ENCODE assay signal across 9 cellular contexts in genomic region chr3:187736418-187736871, GRCh38. TPM values are rescaled to one million over a fixed set of nuclear protein-coding genes. Genes with fewer than 3 reads are reported as not detected.
DNase-seq lines count a peak whose midpoint lies in the region; ATAC-seq, FAIRE-seq and TF ChIP-seq lines count a peak whose summit lies in the region.
"Had no signal": no experiment of that assay in that cellular context is flagged by ENCODE, and none has a peak within 500 bp of the region (broad histone marks: within the 10 kb centered on the region; RNA-seq: fewer than 3 reads in every experiment).

No MANE protein-coding gene starts in this region.

- H3K27ac ChIP-seq in ascending aorta: peak overlapping the region; percentile 35 to 99
- H3K27ac ChIP-seq in HepG2 (ENCODE audit: extremely low read length, insufficient read depth, low read length): peak overlapping the region; percentile 27
- peak overlapping the region; percentile 93 to 99 for H3K27ac ChIP-seq in tibial artery
- H3K27ac ChIP-seq: C4-2B had no signal

- POLR2A ChIA-PET in activated CD4-positive, alpha-beta T cell treated with anti-CD3 and anti-CD28 coated beads, Interleukin-2, amount 10 ng/mL, durations not matched to agents 7 days and 5 days (lab: Charles Lee): no interaction called here
- POLR2A ChIA-PET in HepG2 (lab: Yijun Ruan, JAX): interaction anchor here (0.9 to 5.7 kb wide), 5 partner anchors 9 to 422 kb away, joined by 3 to 31 read pairs (median 4); partner anchors contain the start of gene BCL6

- peaks cover 8% of the 10 kb centered on the region for H3K36me3 Mint-ChIP-seq in activated CD4-positive, alpha-beta T cell treated with anti-CD3 and anti-CD28 coated beads, Interleukin-2, amount 10 ng/mL, durations not matched to agents 7 days and 5 days (ENCODE audit: low read depth)

- peak in 1 of 2 experiments; percentile 52; a peak in 1 of 4 replicates for TF ChIP-seq EP300 in HepG2 (IDR thresholded peaks at IDR 0.05; ENCODE audit: low read depth in 2 of 2, low read length in 2 of 2)
- TF ChIP-seq EP300 in HepG2 (CRISPR knock-in tag; IDR thresholded peaks at IDR 0.05; ENCODE audit: borderline replicate concordance): peak; percentile 32; the same call in 1 of the 2 replicates

- in situ Hi-C loops in HepG2 (cut with HindIII; ENCODE audit: extremely low pct_ligation_motif_present, low pct_unique_long_range_greater_than_20kb): loop anchor here (25.0 kb wide), 3 partner anchors 676 to 1001 kb away; no protein-coding TSS in a partner anchor

- TF ChIP-seq POLR2A in HepG2 (IDR thresholded peaks at IDR 0.05; ENCODE audit: insufficient read depth in 1 of 2, low read depth in 2 of 2, low read length in 2 of 2): no peak

- H2AFZ ChIP-seq in HepG2 (ENCODE audit: low read length): no peak overlapping the region

- no peak for TF ChIP-seq CTCF in ascending aorta (IDR thresholded peaks at IDR 0.05)
- no peak for TF ChIP-seq CTCF in HepG2 (CRISPR knock-in tag; IDR thresholded peaks at IDR 0.05)
- no peak for TF ChIP-seq CTCF in tibial artery (IDR thresholded peaks at IDR 0.05)

- H3K4me1 ChIP-seq in ascending aorta: peaks cover 6 to 27% of the 10 kb centered on the region in 2 donors
- peaks cover 57% of the 10 kb centered on the region for H3K4me1 ChIP-seq in HepG2 (ENCODE audit: insufficient read depth, low read length)
- peaks cover 0 to 33% (median 29%) of the 10 kb centered on the region in 4 donors for H3K4me1 ChIP-seq in tibial artery

- CTCF ChIA-PET in activated CD4-positive, alpha-beta T cell treated with anti-CD3 and anti-CD28 coated beads, Interleukin-2, amount 10 ng/mL, durations not matched to agents 7 days and 5 days (lab: Charles Lee): interaction anchor here (1.0 to 9.8 kb wide), 4 partner anchors 11 to 1216 kb away, joined by 4 to 182 read pairs (median 6); no protein-coding TSS in a partner anchor
- CTCF ChIA-PET in HepG2 (lab: Yijun Ruan, JAX; ENCODE audit: low intra/inter-chr PET ratio, low total read pairs): no interaction called here

- H3K4me1 Mint-ChIP-seq in activated CD4-positive, alpha-beta T cell treated with anti-CD3 and anti-CD28 coated beads, Interleukin-2, amount 10 ng/mL, durations not matched to agents 7 days and 5 days: peaks cover 37% of the 10 kb centered on the region

- peak overlapping the region; percentile 34; the same call in 1 of the 2 replicates for H3K4me2 ChIP-seq in HepG2 (ENCODE audit: low read depth, low read length)

- no peak for FAIRE-seq in HepG2 (lab: Jason Lieb, UNC)

- H3K4me3 Mint-ChIP-seq in activated CD4-positive, alpha-beta T cell treated with anti-CD3 and anti-CD28 coated beads, Interleukin-2, amount 10 ng/mL, durations not matched to agents 7 days and 5 days: peak overlapping the region; percentile 97

- intact Hi-C loops in ascending aorta (cut with DNase I): no loop called here
- intact Hi-C loops in HepG2 (cut with micrococcal nuclease; ENCODE audit: unreplicated experiment): loop anchor here (5.0 kb wide), 1 partner anchor 1101 kb away; no protein-coding TSS in a partner anchor
- intact Hi-C loops in tibial artery (cut with DNase I; ENCODE audit: low total_unique reads): no loop called here

- H4K20me1 ChIP-seq in HepG2 (ENCODE audit: insufficient read depth, low read length): peaks cover 85% of the 10 kb centered on the region

- no peak overlapping the region for H3K27ac Mint-ChIP-seq in activated CD4-positive, alpha-beta T cell treated with anti-CD3 and anti-CD28 coated beads, Interleukin-2, amount 10 ng/mL, durations not matched to agents 7 days and 5 days

- H3K9ac ChIP-seq in HepG2 (ENCODE audit: insufficient read depth, low read depth, low read length): no peak overlapping the region

- no peaks in the 10 kb centered on the region for H3K27me3 Mint-ChIP-seq in activated CD4-positive, alpha-beta T cell treated with anti-CD3 and anti-CD28 coated beads, Interleukin-2, amount 10 ng/mL, durations not matched to agents 7 days and 5 days

- no peak; the same call in 2 of the 3 replicates for ATAC-seq in HepG2
- no peak for ATAC-seq in GM21390 (IDR thresholded peaks at IDR 0.05; ENCODE audit: unreplicated experiment)
- ATAC-seq in GM21786 (IDR thresholded peaks at IDR 0.05; ENCODE audit: unreplicated experiment): no peak

- no peaks in the 10 kb centered on the region for H3K9me3 Mint-ChIP-seq in activated CD4-positive, alpha-beta T cell treated with anti-CD3 and anti-CD28 coated beads, Interleukin-2, amount 10 ng/mL, durations not matched to agents 7 days and 5 days

- DNase-seq in activated CD4-positive, alpha-beta T cell treated with anti-CD3 and anti-CD28 coated beads, Interleukin-2, amount 10 ng/mL, durations not matched to agents 7 days and 5 days: no peak
- DNase-seq in activated CD4-positive, alpha-beta T cell treated with anti-CD3 and anti-CD28 coated beads, Interleukin-2, amount 50 U/mL, for 48 hours: no peak
- DNase-seq in ascending aorta (ENCODE audit: low spot score in 2 of 2): peak in 1 of 2 donors; percentile 74
- no peak for DNase-seq in HepG2 (ENCODE audit: low spot score)
- no peak for DNase-seq in tibial artery
- DNase-seq in NCI-H2227 treated with DMSO at 0.1 percent for 48 hours (lab: John Stamatoyannopoulos, UW): no peak

- no peak for TF ChIP-seq RAD21 in HepG2 (CRISPR knock-in tag; IDR thresholded peaks at IDR 0.05)

- H3K27me3 ChIP-seq in ascending aorta: no peaks in the 10 kb centered on the region
- no peaks in the 10 kb centered on the region for H3K27me3 ChIP-seq in HepG2 (ENCODE audit: control insufficient read depth in 1 of 2, insufficient read depth in 2 of 2, low read length in 2 of 2)
- no peaks in the 10 kb centered on the region for H3K27me3 ChIP-seq in tibial artery

- no TSS peak for BruUV-seq in HepG2 (replicated peaks; lab: Mats Ljungman, UMichigan)

- peak overlapping the region in 1 of 2 donors; percentile 73 for H3K4me3 ChIP-seq in ascending aorta
- H3K4me3 ChIP-seq in HepG2 (replicated peaks in 1 of 3; ENCODE audit: insufficient read depth in 1 of 3, low read depth in 2 of 3, low read length in 3 of 3): peak overlapping the region in 1 of 3 experiments; percentile 7; a peak in 1 of 6 replicates
- H3K4me3 ChIP-seq in tibial artery: peak overlapping the region in 1 of 2 donors; percentile 78

- WGBS in HepG2 (ENCODE audit: low lambda C conversion rate): 62% methylated on average over 8 of the region's 8 CpGs

- peaks cover 81% of the 10 kb centered on the region for H3K79me2 ChIP-seq in HepG2 (ENCODE audit: insufficient read depth, low read length)

- H3K9me3 ChIP-seq in ascending aorta (no peaks in the 10 kb centered on the region), HepG2 (ENCODE audit: low read length) (no peaks in the 10 kb centered on the region), tibial artery (no peaks in the 10 kb centered on the region)

- H3K36me3 ChIP-seq in ascending aorta: peaks cover 22 to 32% of the 10 kb centered on the region in 2 donors
- peaks cover 13 to 37% of the 10 kb centered on the region in 2 experiments for H3K36me3 ChIP-seq in HepG2 (replicated peaks in 1 of 2; ENCODE audit: control insufficient read depth in 1 of 2, insufficient read depth in 2 of 2, low read length in 2 of 2)
- peaks cover 33 to 35% (median 34%) of the 10 kb centered on the region in 3 donors for H3K36me3 ChIP-seq in tibial artery

RNA-seq across cellular contexts. Expression of gene BCL6, which starts 8.8 kb away (rescaled TPM):
- 10 to 100 TPM; 12.0 to 12.7 TPM for total RNA-seq in activated CD4-positive, alpha-beta T cell treated with anti-CD3 and anti-CD28 coated beads, Interleukin-2, amount 10 ng/mL, durations not matched to agents 7 days and 5 days
- total RNA-seq in ascending aorta (97.9 TPM), HepG2 (2016; rRNA removed; fragmentation: Illumina TruSeq; extraction: Trizol) (20.3 and 21.2 TPM in 2 replicates)
- 5.3 and 5.8 TPM in 2 replicates for total RNA-seq in HepG2 (2016; cell fraction: cytosol; rRNA removed; fragmentation: Illumina TruSeq; extraction: Trizol; ENCODE audit: low read depth)
- total RNA-seq in HepG2 (2016; cell fraction: insoluble cytoplasmic fraction; rRNA removed; fragmentation: Illumina TruSeq; extraction: Trizol): 12.4 and 21.0 TPM in 2 replicates
- 8.3 and 11.0 TPM in 2 replicates for total RNA-seq in HepG2 (2016; cell fraction: membrane; rRNA removed; fragmentation: Illumina TruSeq; extraction: Trizol)
- total RNA-seq in HepG2 (2016; cell fraction: nucleus; rRNA removed; fragmentation: Illumina TruSeq; extraction: Trizol): 25.9 and 29.9 TPM in 2 replicates
- 53.7 and 67.5 TPM in 2 replicates for polyA plus RNA-seq in HepG2 (2011; rRNA removed)
- polyA plus RNA-seq in HepG2 (2011; cell fraction: cytosol; rRNA removed): 18.9 and 19.0 TPM in 2 replicates
- 286 and 355 TPM in 2 replicates for polyA plus RNA-seq in HepG2 (2011; cell fraction: nucleus; rRNA removed)
- polyA plus RNA-seq in HepG2 (2012): 95.9 and 236 TPM in 2 replicates
- polyA plus RNA-seq in HepG2 (2016; cell fraction: cytosol; fragmentation: Illumina TruSeq; extraction: Trizol; ENCODE audit: low read depth): 1.1 and 1.4 TPM in 2 replicates
- polyA plus RNA-seq in HepG2 (2016; cell fraction: insoluble cytoplasmic fraction; fragmentation: Illumina TruSeq; extraction: Trizol; ENCODE audit: low read depth): 19.4 and 26.5 TPM in 2 replicates
- 3.5 and 4.8 TPM in 2 replicates for polyA plus RNA-seq in HepG2 (2016; cell fraction: membrane; fragmentation: Illumina TruSeq; extraction: Trizol; ENCODE audit: low read depth)
- 95.1 and 111 TPM in 2 replicates for polyA plus RNA-seq in HepG2 (2016; cell fraction: nucleus; fragmentation: Illumina TruSeq; extraction: Trizol; ENCODE audit: insufficient read depth, low read depth)
- polyA minus RNA-seq in HepG2 (2011; rRNA and poly(A)+ RNA removed; ENCODE audit: low replicate concordance): 16.4 and 68.3 TPM in 2 replicates
- polyA minus RNA-seq in HepG2 (2011; cell fraction: cytosol; rRNA and poly(A)+ RNA removed): 22.3 and 35.5 TPM in 2 replicates
- 81.2 and 114 TPM in 2 replicates for polyA minus RNA-seq in HepG2 (2011; cell fraction: nucleus; rRNA and poly(A)+ RNA removed)

RNA-seq across cellular contexts. Expression of gene RTP2, which starts 34.1 kb away (rescaled TPM):
- not detected for total RNA-seq in activated CD4-positive, alpha-beta T cell treated with anti-CD3 and anti-CD28 coated beads, Interleukin-2, amount 10 ng/mL, durations not matched to agents 7 days and 5 days
- not detected for total RNA-seq in ascending aorta
- total RNA-seq in HepG2 (2016; rRNA removed; fragmentation: Illumina TruSeq; extraction: Trizol): not detected in 2 replicates
- total RNA-seq in HepG2 (2016; cell fraction: cytosol; rRNA removed; fragmentation: Illumina TruSeq; extraction: Trizol; ENCODE audit: low read depth): not detected in 2 replicates
- total RNA-seq in HepG2 (2016; cell fraction: insoluble cytoplasmic fraction; rRNA removed; fragmentation: Illumina TruSeq; extraction: Trizol): not detected in 2 replicates
- total RNA-seq in HepG2 (2016; cell fraction: membrane; rRNA removed; fragmentation: Illumina TruSeq; extraction: Trizol): not detected in 2 replicates
- total RNA-seq in HepG2 (2016; cell fraction: nucleus; rRNA removed; fragmentation: Illumina TruSeq; extraction: Trizol): not detected in 2 replicates
- polyA plus RNA-seq in HepG2 (2011; rRNA removed): not detected in 2 replicates
- not detected in 2 replicates for polyA plus RNA-seq in HepG2 (2011; cell fraction: cytosol; rRNA removed)
- polyA plus RNA-seq in HepG2 (2011; cell fraction: nucleus; rRNA removed): not detected in 2 replicates
- polyA plus RNA-seq in HepG2 (2012): not detected in 2 replicates
- polyA plus RNA-seq in HepG2 (2016; cell fraction: cytosol; fragmentation: Illumina TruSeq; extraction: Trizol; ENCODE audit: low read depth): not detected in 2 replicates
- not detected in 2 replicates for polyA plus RNA-seq in HepG2 (2016; cell fraction: insoluble cytoplasmic fraction; fragmentation: Illumina TruSeq; extraction: Trizol; ENCODE audit: low read depth)
- not detected in 2 replicates for polyA plus RNA-seq in HepG2 (2016; cell fraction: membrane; fragmentation: Illumina TruSeq; extraction: Trizol; ENCODE audit: low read depth)
- not detected in 2 replicates for polyA plus RNA-seq in HepG2 (2016; cell fraction: nucleus; fragmentation: Illumina TruSeq; extraction: Trizol; ENCODE audit: insufficient read depth, low read depth)
- 0.19 TPM in 1 of 2 replicates, not detected in the other for polyA minus RNA-seq in HepG2 (2011; rRNA and poly(A)+ RNA removed; ENCODE audit: low replicate concordance)
- not detected in 2 replicates for polyA minus RNA-seq in HepG2 (2011; cell fraction: cytosol; rRNA and poly(A)+ RNA removed)
- polyA minus RNA-seq in HepG2 (2011; cell fraction: nucleus; rRNA and poly(A)+ RNA removed): not detected in 2 replicates

Comparison
In these comparisons a context has a peak if more than half of its experiments do, and no peak if none do; other contexts are left out.
1. H3K27ac ChIP-seq: peak in every context shown above with its lines; median percentile 96 in tibial artery; 67 in ascending aorta; 27 in HepG2.